8 cellular contexts compared by ENCODE assay signal in genomic region chrX:16123222-16123786, GRCh38. TPM values are rescaled to one million over a fixed set of nuclear protein-coding genes. Genes with fewer than 3 reads are reported as not detected.
DNase-seq lines count a peak whose midpoint lies in the region; ATAC-seq and TF ChIP-seq lines count a peak whose summit lies in the region.

TSS of gene GRPR (plus strand) at chrX:16123565. CDS start at chrX:16123954, 389 bp downstream.

- no peak within 1 kb of the TSS for H3K4me3 Mint-ChIP-seq in neural progenitor cell

- ATAC-seq in GM21717 (IDR thresholded peaks at IDR 0.05; ENCODE audit: unreplicated experiment) = peak; percentile 47

- peak; percentile 80 for TF ChIP-seq CTCF in PC-9 (conservative IDR thresholded peaks at IDR 0.05)
- TF ChIP-seq CTCF in neural progenitor cell (IDR thresholded peaks at IDR 0.05) = peak; percentile 92

- H3K4me1 Mint-ChIP-seq in neural progenitor cell = peaks cover 15% of the 10 kb centered on the region

- no peaks in the 10 kb centered on the region for H3K36me3 Mint-ChIP-seq in neural progenitor cell

- H3K4me3 ChIP-seq in PC-9 (no peak within 1 kb of the TSS), neural progenitor cell (peak within 1 kb of the TSS; percentile 29)

- intact Hi-C loops in PC-9 (cut with micrococcal nuclease; ENCODE audit: unreplicated experiment) = loop anchor here (1.0 to 2.0 kb wide), 4 partner anchors 89 to 548 kb away; no protein-coding TSS in a partner anchor

- POLR2A ChIA-PET in PC-9 (lab: Charles Lee; ENCODE audit: unreplicated experiment) = no interaction called here

- H2AFZ ChIP-seq in PC-9 (no peak within 1 kb of the TSS), neural progenitor cell (replicated peaks) (peak within 1 kb of the TSS; percentile 78)

- H3K27ac Mint-ChIP-seq in neural progenitor cell = no peak within 1 kb of the TSS

- H3K4me1 ChIP-seq in PC-9 (replicated peaks; ENCODE audit: insufficient read depth) = no peaks in the 10 kb centered on the region
- peaks cover 20% of the 10 kb centered on the region for H3K4me1 ChIP-seq in neural progenitor cell

- peaks cover 5% of the 10 kb centered on the region for H3K9me3 Mint-ChIP-seq in neural progenitor cell

- H3K4me2 ChIP-seq in PC-9 = peak within 1 kb of the TSS; percentile 58
- H3K4me2 ChIP-seq in neural progenitor cell = peak within 1 kb of the TSS; percentile 46

- DNase-seq in DMS153 treated with DMSO at 0.1 percent for 48 hours (lab: John Stamatoyannopoulos, UW; ENCODE audit: unreplicated experiment) (peak; percentile 39), KG1 (lab: John Stamatoyannopoulos, UW) (peak; percentile 4), PC-9 (peak; percentile 61 to 72), activated T-helper 1 cell treated with Interleukin-2 at 50 U/mL for 16 hours (ENCODE audit: low read depth) (peak; percentile 23), fibroblast of the conjunctiva (ENCODE audit: low read depth) (peak; percentile 64), neural progenitor cell (ENCODE audit: low spot score) (peak; percentile 96), stromal cell of bone marrow (ENCODE audit: low read depth) (peak; percentile 67)

- no peaks in the 10 kb centered on the region for H3F3A ChIP-seq in PC-9 (ENCODE audit: insufficient read depth, low read depth)
- no peaks in the 10 kb centered on the region for H3F3A ChIP-seq in neural progenitor cell (ENCODE audit: low read depth)

- H3K79me2 ChIP-seq in PC-9 (ENCODE audit: low read depth) = no peaks in the 10 kb centered on the region
- H3K79me2 ChIP-seq in neural progenitor cell (ENCODE audit: low read depth) = peaks cover 44% of the 10 kb centered on the region

- no peaks in the 10 kb centered on the region for H3K27me3 ChIP-seq in PC-9 (ENCODE audit: insufficient read depth, low read depth)
- H3K27me3 ChIP-seq in neural progenitor cell = no peaks in the 10 kb centered on the region

- H4K20me1 ChIP-seq in PC-9 (ENCODE audit: insufficient read depth) (no peaks in the 10 kb centered on the region), neural progenitor cell (ENCODE audit: low read depth) (no peaks in the 10 kb centered on the region)

- H3K9me2 ChIP-seq in PC-9 (ENCODE audit: insufficient read depth) = no peaks in the 10 kb centered on the region

- CTCF ChIA-PET in PC-9 (lab: Charles Lee) = interaction anchor here (0.7 to 1.1 kb wide), 2 partner anchors 116 to 404 kb away, joined by 4 read pairs; no protein-coding TSS in a partner anchor

- no TSS peak for BruUV-seq in PC-9 (replicated peaks; lab: Mats Ljungman, UMichigan)

- H3K27ac ChIP-seq in PC-9 (no peak within 1 kb of the TSS), neural progenitor cell (no peak within 1 kb of the TSS)

- H3K9me3 ChIP-seq in PC-9 (ENCODE audit: insufficient read depth, low read depth) = no peaks in the 10 kb centered on the region
- H3K9me3 ChIP-seq in neural progenitor cell (ENCODE audit: low read depth) = peaks cover 3% of the 10 kb centered on the region

- no peak within 1 kb of the TSS for H3K9ac ChIP-seq in neural progenitor cell

- H3K36me3 ChIP-seq in PC-9 (ENCODE audit: low read depth) = no peaks in the 10 kb centered on the region
- H3K36me3 ChIP-seq in neural progenitor cell = no peaks in the 10 kb centered on the region

- H3K27me3 Mint-ChIP-seq in neural progenitor cell (ENCODE audit: insufficient read depth, low read depth) = no peaks in the 10 kb centered on the region

RNA-seq across cellular contexts. Expression of gene GRPR, which starts in this region (rescaled TPM):
- total RNA-seq in PC-9 (2021) (1.1 TPM in 1 of 2 replicates, not detected in the other), neural progenitor cell (ENCODE audit: low replicate concordance) (2.8 and 4.1 TPM in 2 replicates)

Comparison
In these comparisons a context has a peak if more than half of its experiments do, and no peak if none do; other contexts are left out.
1. DNase-seq: peak in every context shown above with its lines; median percentile 96 in neural progenitor cell; 67 in stromal cell of bone marrow; 66 in PC-9; 64 in fibroblast of the conjunctiva; 39 in DMS153 treated with DMSO at 0.1 percent for 48 hours; 23 in activated T-helper 1 cell treated with Interleukin-2 at 50 U/mL for 16 hours; 4 in KG1.